In genomic region chr16:49817754-49818507, GRCh38 we compare ENCODE assay signal across 1 cellular context.
TF ChIP-seq lines count a peak whose summit lies in the region.

No MANE protein-coding gene starts in this region.

TF ChIP-seq in H1, 55 proteins besides CTCF, POLR2A, EP300 and RAD21:
- TF ChIP-seq KDM1A (IDR thresholded peaks at IDR 0.05; ENCODE audit: borderline replicate concordance, low read length): peak; percentile 37; the same call in 1 of the 2 replicates
- peak; percentile 66; the same call in 1 of the 2 replicates for TF ChIP-seq MAFK (IDR thresholded peaks at IDR 0.05; ENCODE audit: low read depth, low read length)
- peak; percentile 72 for TF ChIP-seq BACH1 (IDR thresholded peaks at IDR 0.05; ENCODE audit: low read length)
- TF ChIP-seq POU5F1 (IDR thresholded peaks at IDR 0.05; ENCODE audit: low read depth, low read length): no peak
